In genomic region chr6:46072866-46073265, GRCh38 we compare ENCODE assay signal across 36 cellular contexts. TPM values are rescaled to one million over a fixed set of nuclear protein-coding genes. Genes with fewer than 3 reads are reported as not detected.
"Had no signal": no experiment of that assay in that cellular context is flagged by ENCODE, and none has a peak within 500 bp of the region (broad histone marks: within the 10 kb centered on the region; RNA-seq: fewer than 3 reads in every experiment).

No MANE protein-coding gene starts in this region.

- H3K27me3 ChIP-seq: adrenal gland, ascending aorta, esophagus muscularis mucosa, gastroesophageal sphincter had no signal

- DNase-seq: activated B cell treated with CpG ODN at 0.5 μM for 24 hours; activated CD4-positive, alpha-beta T cell treated with anti-CD3 and anti-CD28 coated beads for 48 hours; activated CD4-positive, alpha-beta T cell treated with anti-CD3 and anti-CD28 coated beads, Interleukin-2, amount 50 U/mL, for 1 hour; activated CD4-positive, alpha-beta T cell treated with anti-CD3 and anti-CD28 coated beads, Interleukin-2, amount 50 U/mL, for 48 hours; activated CD8-positive, alpha-beta memory T cell treated with anti-CD3 and anti-CD28 coated beads, Interleukin-2, amount 10 ng/mL, durations not matched to agents 7 days and 5 days; activated CD8-positive, alpha-beta memory T cell treated with anti-CD3 and anti-CD28 coated beads, Interleukin-2, amount 50 U/mL, for 4 hours; activated CD8-positive, alpha-beta T cell treated with anti-CD3 and anti-CD28 coated beads for 36 hours; activated effector memory CD4-positive, alpha-beta T cell treated with anti-CD3 and anti-CD28 coated beads, Interleukin-2, amount 50 U/mL, for 16 hours; activated naive CD4-positive, alpha-beta T cell treated with anti-CD3 and anti-CD28 coated beads for 36 hours; activated naive CD8-positive, alpha-beta T cell treated with anti-CD3 and anti-CD28 coated beads for 36 hours; activated naive CD8-positive, alpha-beta T cell treated with anti-CD3 and anti-CD28 coated beads, Interleukin-2, amount 50 U/mL, for 24 hours; activated T-cell treated with anti-CD3 and anti-CD28 coated beads, Interleukin-2, amount 50 U/mL, for 1 hour; activated T-cell treated with anti-CD3 and anti-CD28 coated beads, Interleukin-2, amount 50 U/mL, for 48 hours; adrenal gland; caudate nucleus; cortex of kidney; dermis blood vessel endothelial cell; effector CD4-positive, alpha-beta T cell; effector memory CD8-positive, alpha-beta T cell; erythroblast; foreskin melanocyte; T-helper 1 cell; T-helper 17 cell; T1000; WERI-Rb-1 had no signal

- H3K4me1 Mint-ChIP-seq: activated B cell treated with CpG ODN at 0.5 μM for 24 hours; activated naive CD4-positive, alpha-beta T cell treated with anti-CD3 and anti-CD28 coated beads, Interleukin-2, amount 50 U/mL, for 24 hours; activated naive CD8-positive, alpha-beta T cell treated with anti-CD3 and anti-CD28 coated beads for 36 hours; activated naive CD8-positive, alpha-beta T cell treated with anti-CD3 and anti-CD28 coated beads, Interleukin-2, amount 50 U/mL, for 24 hours had no signal

- H3K27ac ChIP-seq: adrenal gland, ascending aorta, esophagus muscularis mucosa, gastroesophageal sphincter, WERI-Rb-1 had no signal

- H3K4me3 Mint-ChIP-seq: activated B cell treated with CpG ODN at 0.5 μM for 24 hours; activated CD8-positive, alpha-beta memory T cell treated with anti-CD3 and anti-CD28 coated beads, Interleukin-2, amount 10 ng/mL, durations not matched to agents 7 days and 5 days; activated CD8-positive, alpha-beta T cell treated with anti-CD3 and anti-CD28 coated beads for 36 hours; activated naive CD4-positive, alpha-beta T cell treated with anti-CD3 and anti-CD28 coated beads for 36 hours; activated naive CD4-positive, alpha-beta T cell treated with anti-CD3 and anti-CD28 coated beads, Interleukin-2, amount 50 U/mL, for 24 hours; activated naive CD8-positive, alpha-beta T cell treated with anti-CD3 and anti-CD28 coated beads for 36 hours; activated naive CD8-positive, alpha-beta T cell treated with anti-CD3 and anti-CD28 coated beads, Interleukin-2, amount 50 U/mL, for 24 hours; activated T-helper 1 cell treated with anti-CD3 and anti-CD28 coated beads, Interleukin-12 subunit alpha, Interleukin-12 subunit beta, Interleukin-2, Interleukin-4 antibody, amounts not matched to agents 30 ng/mL and 10 ng/mL and 1 ng/mL, durations not matched to agents 14 hours and 24 hours and 36 hours; effector memory CD8-positive, alpha-beta T cell; T-helper 17 cell; T-helper 2 cell treated with Interferon-gamma antibody and Interleukin-4, amounts not matched to agents 5 μg/mL and 100 μg/mL, for 36 hours had no signal

- H3K9me3 Mint-ChIP-seq: activated naive CD4-positive, alpha-beta T cell treated with anti-CD3 and anti-CD28 coated beads, Interleukin-2, amount 50 U/mL, for 24 hours; activated naive CD8-positive, alpha-beta T cell treated with anti-CD3 and anti-CD28 coated beads for 36 hours; activated naive CD8-positive, alpha-beta T cell treated with anti-CD3 and anti-CD28 coated beads, Interleukin-2, amount 50 U/mL, for 24 hours; activated T-helper 2 cell treated with anti-CD3 and anti-CD28 coated beads, Interferon-gamma antibody, Interleukin-2, Interleukin-4, amounts not matched to agents 10 μg/mL and 5 μg/mL and 100 μg/mL, durations not matched to agents 14 hours and 24 hours and 36 hours; T-helper 2 cell treated with Interferon-gamma antibody and Interleukin-4, amounts not matched to agents 5 μg/mL and 100 μg/mL, for 36 hours had no signal

- H3K4me1 ChIP-seq: adrenal gland, ascending aorta, esophagus muscularis mucosa, gastroesophageal sphincter had no signal

- ATAC-seq: activated CD4-positive, CD25-positive, alpha-beta regulatory T cell treated with anti-CD3 and anti-CD28 coated beads, Interleukin-2, amount 50 U/mL, for 24 hours; activated CD8-positive, alpha-beta memory T cell treated with anti-CD3 and anti-CD28 coated beads, Interleukin-2, amount 10 ng/mL, durations not matched to agents 7 days and 5 days; activated CD8-positive, alpha-beta T cell treated with anti-CD3 and anti-CD28 coated beads for 36 hours; activated naive CD8-positive, alpha-beta T cell treated with anti-CD3 and anti-CD28 coated beads, Interleukin-2, amount 50 U/mL, for 24 hours; effector memory CD8-positive, alpha-beta T cell; gastroesophageal sphincter; T-helper 17 cell had no signal

- H3K4me3 ChIP-seq: adrenal gland, ascending aorta, esophagus muscularis mucosa, gastroesophageal sphincter had no signal

- H3K27ac Mint-ChIP-seq: activated B cell treated with CpG ODN at 0.5 μM for 24 hours; activated CD8-positive, alpha-beta memory T cell treated with anti-CD3 and anti-CD28 coated beads, Interleukin-2, amount 10 ng/mL, durations not matched to agents 7 days and 5 days; activated CD8-positive, alpha-beta T cell treated with anti-CD3 and anti-CD28 coated beads for 36 hours; activated naive CD4-positive, alpha-beta T cell treated with anti-CD3 and anti-CD28 coated beads for 36 hours; activated naive CD4-positive, alpha-beta T cell treated with anti-CD3 and anti-CD28 coated beads, Interleukin-2, amount 50 U/mL, for 24 hours; activated naive CD8-positive, alpha-beta T cell treated with anti-CD3 and anti-CD28 coated beads for 36 hours; activated naive CD8-positive, alpha-beta T cell treated with anti-CD3 and anti-CD28 coated beads, Interleukin-2, amount 50 U/mL, for 24 hours; activated T-helper 1 cell treated with anti-CD3 and anti-CD28 coated beads, Interleukin-12 subunit alpha, Interleukin-12 subunit beta, Interleukin-2, Interleukin-4 antibody, amounts not matched to agents 30 ng/mL and 10 ng/mL and 1 ng/mL, durations not matched to agents 14 hours and 24 hours and 36 hours; activated T-helper 2 cell treated with anti-CD3 and anti-CD28 coated beads, Interferon-gamma antibody, Interleukin-2, Interleukin-4, amounts not matched to agents 10 μg/mL and 5 μg/mL and 100 μg/mL, durations not matched to agents 14 hours and 24 hours and 36 hours; T-helper 17 cell; T-helper 2 cell treated with Interferon-gamma antibody and Interleukin-4, amounts not matched to agents 5 μg/mL and 100 μg/mL, for 36 hours had no signal

- H3K27me3 Mint-ChIP-seq: activated CD8-positive, alpha-beta memory T cell treated with anti-CD3 and anti-CD28 coated beads, Interleukin-2, amount 10 ng/mL, durations not matched to agents 7 days and 5 days; activated naive CD8-positive, alpha-beta T cell treated with anti-CD3 and anti-CD28 coated beads for 36 hours had no signal

- H3K36me3 ChIP-seq: adrenal gland, ascending aorta, esophagus muscularis mucosa, gastroesophageal sphincter, WERI-Rb-1 had no signal

- H3K9me3 ChIP-seq: adrenal gland, ascending aorta, esophagus muscularis mucosa, gastroesophageal sphincter had no signal

- H3K36me3 Mint-ChIP-seq: activated naive CD4-positive, alpha-beta T cell treated with anti-CD3 and anti-CD28 coated beads, Interleukin-2, amount 50 U/mL, for 24 hours; activated naive CD8-positive, alpha-beta T cell treated with anti-CD3 and anti-CD28 coated beads for 36 hours had no signal

RNA-seq across cellular contexts. Expression of gene CLIC5, which starts 57.2 kb away (rescaled TPM):
- total RNA-seq: chondrocyte, fibroblast of lung, fibroblast of villous mesenchyme had no signal
